ENCODE assay signal across 12 cellular contexts in genomic region chr7:1056006-1056784, GRCh38. TPM values are rescaled to one million over a fixed set of nuclear protein-coding genes. Genes with fewer than 3 reads are reported as not detected.
DNase-seq lines count a peak whose midpoint lies in the region; ATAC-seq and TF ChIP-seq lines count a peak whose summit lies in the region.
"Had no signal": no experiment of that assay in that cellular context is flagged by ENCODE, and none has a peak within 500 bp of the region (broad histone marks: within the 10 kb centered on the region; RNA-seq: fewer than 3 reads in every experiment).

No MANE protein-coding gene starts in this region.

- H3K9me3 ChIP-seq in lung (ENCODE audit: control insufficient read depth in 2 of 2, insufficient read depth in 1 of 2, low read length in 1 of 2) (no peaks in the 10 kb centered on the region), uterus (no peaks in the 10 kb centered on the region)

- intact Hi-C loops in Right ventricle myocardium inferior (cut with DNase I) = loop anchor here (10.0 kb wide), 1 partner anchor 399 kb away; the partner anchor contains the start of gene MICALL2
- intact Hi-C loops in cardiac septum (cut with DNase I) = no loop called here
- intact Hi-C loops in uterus (cut with DNase I; ENCODE audit: low total_unique reads) = no loop called here

- H3K4me3 ChIP-seq in lung (peak overlapping the region; percentile 39), uterus (peak overlapping the region; percentile 1 to 25)

- no peak for TF ChIP-seq POLR2A in uterus (IDR thresholded peaks at IDR 0.05)

- DNase-seq in Right ventricle myocardium inferior (ENCODE audit: missing footprints) (peak; percentile 70), cardiac septum (ENCODE audit: low spot score) (no peak), lung (ENCODE audit: low spot score) (peak; percentile 57), uterus (no peak), Kasumi-1 (lab: John Stamatoyannopoulos, UW) (no peak), T-helper 9 cell (no peak), HuH-7.5 (ENCODE audit: low spot score) (no peak)
- DNase-seq: activated CD4-positive, alpha-beta T cell treated with anti-CD3 and anti-CD28 coated beads for 48 hours; NCI-H1436; PC-3; stimulated activated CD4-positive, alpha-beta T cell treated with anti-CD3 and anti-CD28 coated beads, Interleukin-12 subunit alpha, Interleukin-12 subunit beta, amount 100 ng/mL, for 4 hours had no signal

- peaks cover 0 to 11% of the 10 kb centered on the region in 2 donors for H3K36me3 ChIP-seq in lung (ENCODE audit: control insufficient read depth in 2 of 2, insufficient read depth in 2 of 2, low read length in 2 of 2)
- H3K36me3 ChIP-seq in uterus = no peaks in the 10 kb centered on the region

- no peak for TF ChIP-seq CTCF in lung (IDR thresholded peaks at IDR 0.05; ENCODE audit: control extremely low read depth, extremely low read depth)
- no peak for TF ChIP-seq CTCF in uterus (IDR thresholded peaks at IDR 0.05)

- peak overlapping the region; percentile 89 for H3K27ac ChIP-seq in cingulate gyrus (ENCODE audit: low read depth, low read length)
- H3K27ac ChIP-seq in lung (ENCODE audit: low read depth in 1 of 2, low read length in 1 of 2) = peak overlapping the region; percentile 37 to 84
- H3K27ac ChIP-seq in uterus = peak overlapping the region; percentile 50 to 61

- 28 to 34% methylated on average over 32 to 33 of the region's 33 CpGs for WGBS in lung, 2 donors

- H3K4me1 ChIP-seq in lung (ENCODE audit: control insufficient read depth in 2 of 2, insufficient read depth in 2 of 2, low read length in 2 of 2) (peaks cover 10 to 39% of the 10 kb centered on the region in 2 donors), uterus (peaks cover 0 to 20% of the 10 kb centered on the region in 2 donors)

- H3K27me3 ChIP-seq in lung (ENCODE audit: control insufficient read depth, insufficient read depth) (no peaks in the 10 kb centered on the region), uterus (no peaks in the 10 kb centered on the region)

- peak; percentile 35 for ATAC-seq in Right ventricle myocardium inferior
- no peak for ATAC-seq in lung (ENCODE audit: insufficient read depth, low FRiP score)
- ATAC-seq: PC-3 had no signal

RNA-seq across cellular contexts. Expression of gene GPR146, which starts 11.8 kb away (rescaled TPM):
- total RNA-seq in Right ventricle myocardium inferior (30.6 TPM), cardiac septum (12.6 TPM), lung (10 to 100 TPM; 13.7 to 14.4 TPM), uterus (100 to 1,000 TPM in 1 of 4 donors, 10 to 100 TPM in 3; 10.0 to 110 (median 32.9) TPM)
- 10 to 100 TPM; 13.7 to 27.1 TPM for polyA plus RNA-seq in lung

RNA-seq across cellular contexts. Expression of gene GPER1, which starts 31.7 kb away (rescaled TPM):
- 3.6 TPM for total RNA-seq in Right ventricle myocardium inferior
- total RNA-seq in cardiac septum = 2.9 TPM
- 1 to 10 TPM; 5.9 to 7.7 TPM for total RNA-seq in lung
- polyA plus RNA-seq in lung = 1 to 10 TPM; 3.7 to 6.7 TPM
- 10 to 100 TPM in 1 of 4 donors, 1 to 10 TPM in 3; 1.3 to 10.6 (median 5.0) TPM for total RNA-seq in uterus

Comparison
In these comparisons a context has a peak if more than half of its experiments do, and no peak if none do; other contexts are left out.
1. DNase-seq: peak in Right ventricle myocardium inferior (single experiment) and lung (single experiment); none in cardiac septum (single experiment), uterus (0 of 2), Kasumi-1 (0 of 2), T-helper 9 cell (single experiment) and HuH-7.5 (single experiment).
2. Peak in every context shown above with its lines, with median percentiles within 50 percentile points of each other: H3K27ac ChIP-seq.